Comparison of ENCODE assay signal across 30 cellular contexts in genomic region chr12:58548801-58549200, GRCh38.
"Had no signal": no experiment of that assay in that cellular context is flagged by ENCODE, and none has a peak within 500 bp of the region (broad histone marks: within the 10 kb centered on the region; RNA-seq: fewer than 3 reads in every experiment).

No MANE protein-coding gene starts in this region.

- ATAC-seq: activated naive CD4-positive, alpha-beta T cell treated with anti-CD3 and anti-CD28 coated beads, Interleukin-2, amount 50 U/mL, for 72 hours; activated naive CD8-positive, alpha-beta T cell treated with anti-CD3 and anti-CD28 coated beads, Interleukin-2, amount 50 U/mL, for 24 hours; activated T-cell treated with anti-CD3 and anti-CD28 coated beads, Interleukin-2, amount 50 U/mL, for 4 hours; activated T-cell treated with anti-CD3 and anti-CD28 coated beads, Interleukin-2, amount 50 U/mL, for 72 hours; activated T-helper 17 cell treated with anti-CD3 and anti-CD28 coated beads, Interleukin-2, amount 50 U/mL, for 72 hours; body of pancreas had no signal

- H3K4me3 ChIP-seq: adrenal gland, ascending aorta, body of pancreas, breast epithelium, cardiac muscle cell had no signal

- H3K27me3 ChIP-seq: adrenal gland, ascending aorta, body of pancreas, brain microvascular endothelial cell, breast epithelium, cardiac muscle cell had no signal

- DNase-seq: activated effector memory CD4-positive, alpha-beta T cell treated with anti-CD3 and anti-CD28 coated beads, Interleukin-2, amount 50 U/mL, for 16 hours; activated effector memory CD4-positive, alpha-beta T cell treated with Interleukin-2 at 50 U/mL for 16 hours; activated gamma-delta T cell treated with Interleukin-2 at 50 U/mL for 16 hours; activated naive CD4-positive, alpha-beta T cell; activated naive CD4-positive, alpha-beta T cell treated with anti-CD3 and anti-CD28 coated beads for 36 hours; activated naive CD4-positive, alpha-beta T cell treated with anti-CD3 and anti-CD28 coated beads, Interleukin-2, amount 10 ng/mL, durations not matched to agents 7 days and 5 days; activated naive CD4-positive, alpha-beta T cell treated with anti-CD3 and anti-CD28 coated beads, Interleukin-2, amount 50 U/mL, for 16 hours; activated naive CD4-positive, alpha-beta T cell treated with Interleukin-2 at 50 U/mL for 16 hours; activated naive CD8-positive, alpha-beta T cell treated with anti-CD3 and anti-CD28 coated beads for 36 hours; activated naive CD8-positive, alpha-beta T cell treated with anti-CD3 and anti-CD28 coated beads, Interleukin-2, amount 10 ng/mL, durations not matched to agents 7 days and 5 days; activated naive CD8-positive, alpha-beta T cell treated with anti-CD3 and anti-CD28 coated beads, Interleukin-2, amount 50 U/mL, for 24 hours; activated T-cell treated with anti-CD3 and anti-CD28 coated beads, Interleukin-2, amount 50 U/mL, for 1 hour; activated T-cell treated with anti-CD3 and anti-CD28 coated beads, Interleukin-2, amount 50 U/mL, for 24 hours; activated T-cell treated with anti-CD3 and anti-CD28 coated beads, Interleukin-2, amount 50 U/mL, for 4 hours; activated T-cell treated with anti-CD3 and anti-CD28 coated beads, Interleukin-2, amount 50 U/mL, for 48 hours; activated T-cell treated with anti-CD3 and anti-CD28 coated beads, Interleukin-2, amount 50 U/mL, for 72 hours; adrenal gland; amniotic stem cell; amygdala; anterior cingulate cortex; aorta; body of pancreas; brain microvascular endothelial cell; central memory CD4-positive, alpha-beta T cell; cerebellar nuclear complex had no signal

- H3K4me1 ChIP-seq: adrenal gland, ascending aorta, body of pancreas, breast epithelium had no signal

- H3K27ac ChIP-seq: adrenal gland, ascending aorta, body of pancreas, brain microvascular endothelial cell, breast epithelium, cardiac muscle cell had no signal

- H3K36me3 ChIP-seq: adrenal gland, ascending aorta, brain microvascular endothelial cell, breast epithelium, cardiac muscle cell had no signal

- H3K9me3 ChIP-seq: adrenal gland, ascending aorta, body of pancreas, breast epithelium had no signal
